ENCODE assay signal across 30 cellular contexts in the genomic region with DNA sequence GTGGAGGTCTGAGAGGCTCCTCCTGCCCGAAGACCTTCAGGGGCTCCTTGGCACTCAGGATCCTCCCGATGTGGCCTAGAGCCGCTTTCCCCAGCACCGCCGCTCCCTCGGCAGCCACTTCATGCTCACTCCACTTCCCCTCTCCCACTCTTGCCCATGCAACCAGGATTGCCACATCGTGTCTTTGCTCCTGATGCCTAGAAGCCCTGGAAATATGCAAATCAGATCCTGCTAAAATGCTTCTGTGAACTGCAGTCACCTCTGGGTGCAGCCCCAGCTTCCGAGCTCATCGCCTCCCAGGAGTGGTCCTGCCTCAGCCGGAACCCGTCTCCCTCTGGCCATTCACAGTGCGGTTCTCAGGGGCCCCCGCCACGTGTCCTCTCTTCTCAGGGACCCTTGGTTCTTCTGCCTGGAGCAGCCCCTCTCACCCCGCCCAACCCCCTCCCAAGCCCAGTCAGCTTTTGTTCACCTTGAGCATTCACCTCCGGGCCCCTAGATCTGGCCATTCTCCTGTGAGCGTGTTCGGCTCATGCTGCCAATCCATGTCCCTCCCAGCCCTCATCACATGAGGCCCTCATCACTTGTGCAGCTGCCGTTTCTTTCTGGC.
"Had no signal": no experiment of that assay in that cellular context is flagged by ENCODE, and none has a peak within 500 bp of the region (broad histone marks: within the 10 kb centered on the region; RNA-seq: fewer than 3 reads in every experiment).

No MANE protein-coding gene starts in this region.

- H3K4me1 Mint-ChIP-seq: activated CD4-positive, alpha-beta T cell treated with anti-CD3 and anti-CD28 coated beads, Interleukin-2, amount 10 ng/mL, durations not matched to agents 24 days and 14 days; activated naive CD8-positive, alpha-beta T cell treated with anti-CD3 and anti-CD28 coated beads for 36 hours; activated T-helper 17 cell treated with anti-CD3 and anti-CD28 coated beads, Interleukin-2, amount 50 U/mL, for 72 hours had no signal

- H3K27me3 Mint-ChIP-seq: activated CD4-positive, alpha-beta T cell treated with anti-CD3 and anti-CD28 coated beads, Interleukin-2, amount 10 ng/mL, durations not matched to agents 24 days and 14 days had no signal

- H3K27ac ChIP-seq: brain microvascular endothelial cell, VCaP had no signal

- H3K36me3 ChIP-seq: brain microvascular endothelial cell had no signal

- H3K4me3 ChIP-seq: K562 had no signal

- H3K36me3 Mint-ChIP-seq: activated naive CD8-positive, alpha-beta T cell treated with anti-CD3 and anti-CD28 coated beads for 36 hours had no signal

- H3K9me3 Mint-ChIP-seq: activated CD4-positive, alpha-beta T cell treated with anti-CD3 and anti-CD28 coated beads, Interleukin-2, amount 10 ng/mL, durations not matched to agents 24 days and 14 days; activated CD8-positive, alpha-beta T cell treated with anti-CD3 and anti-CD28 coated beads for 36 hours; activated T-cell treated with anti-CD3 and anti-CD28 coated beads, Interleukin-2, amount 50 U/mL, for 72 hours; activated T-helper 17 cell treated with anti-CD3 and anti-CD28 coated beads, Interleukin-2, amount 50 U/mL, for 72 hours had no signal

- H3K4me3 Mint-ChIP-seq: activated CD4-positive, alpha-beta T cell treated with anti-CD3 and anti-CD28 coated beads, Interleukin-2, amount 10 ng/mL, durations not matched to agents 24 days and 14 days; activated CD8-positive, alpha-beta T cell treated with anti-CD3 and anti-CD28 coated beads for 36 hours; activated naive CD8-positive, alpha-beta T cell treated with anti-CD3 and anti-CD28 coated beads for 36 hours; activated T-cell treated with anti-CD3 and anti-CD28 coated beads, Interleukin-2, amount 50 U/mL, for 72 hours; activated T-helper 17 cell treated with anti-CD3 and anti-CD28 coated beads, Interleukin-2, amount 50 U/mL, for 72 hours had no signal

- DNase-seq: activated CD4-positive, alpha-beta T cell treated with anti-CD3 and anti-CD28 coated beads, Interleukin-2, amount 10 ng/mL, durations not matched to agents 24 days and 14 days; activated CD4-positive, alpha-beta T cell treated with anti-CD3 and anti-CD28 coated beads, Interleukin-2, amount 50 U/mL, for 4 hours; activated CD4-positive, CD25-positive, alpha-beta regulatory T cell; activated CD8-positive, alpha-beta T cell treated with anti-CD3 and anti-CD28 coated beads for 36 hours; activated effector memory CD4-positive, alpha-beta T cell treated with anti-CD3 and anti-CD28 coated beads, Interleukin-2, amount 50 U/mL, for 16 hours; activated naive CD4-positive, alpha-beta T cell; activated naive CD4-positive, alpha-beta T cell treated with anti-CD3 and anti-CD28 coated beads, Interleukin-2, amount 50 U/mL, for 16 hours; activated naive CD8-positive, alpha-beta T cell treated with anti-CD3 and anti-CD28 coated beads for 36 hours; activated T-cell treated with anti-CD3 and anti-CD28 coated beads, Interleukin-2, amount 50 U/mL, for 1 hour; activated T-cell treated with anti-CD3 and anti-CD28 coated beads, Interleukin-2, amount 50 U/mL, for 72 hours; amniotic stem cell; aorta; brain microvascular endothelial cell; NCI-H1105; NCI-H1417 treated with DMSO at 0.1 percent for 48 hours; NCI-H187 treated with DMSO at 0.1 percent for 48 hours; NCI-H2081; NCI-H2171 treated with DMSO at 0.1 percent for 48 hours; NCI-H226; NCI-H446 treated with DMSO at 0.1 percent for 48 hours; NCI-H524; NCI-H748 treated with DMSO at 0.1 percent for 48 hours; Right ventricle myocardium superior; SW 1271; T-helper 1 cell; T-helper 2 cell; T-helper 9 cell had no signal

- H3K27ac Mint-ChIP-seq: activated CD4-positive, alpha-beta T cell treated with anti-CD3 and anti-CD28 coated beads, Interleukin-2, amount 10 ng/mL, durations not matched to agents 24 days and 14 days; activated CD8-positive, alpha-beta T cell treated with anti-CD3 and anti-CD28 coated beads for 36 hours; activated naive CD8-positive, alpha-beta T cell treated with anti-CD3 and anti-CD28 coated beads for 36 hours; activated T-cell treated with anti-CD3 and anti-CD28 coated beads, Interleukin-2, amount 50 U/mL, for 72 hours; activated T-helper 17 cell treated with anti-CD3 and anti-CD28 coated beads, Interleukin-2, amount 50 U/mL, for 72 hours had no signal

- H3K27me3 ChIP-seq: brain microvascular endothelial cell had no signal

- ATAC-seq: activated CD8-positive, alpha-beta T cell treated with anti-CD3 and anti-CD28 coated beads for 36 hours; activated T-cell treated with anti-CD3 and anti-CD28 coated beads, Interleukin-2, amount 50 U/mL, for 72 hours; activated T-helper 17 cell treated with anti-CD3 and anti-CD28 coated beads, Interleukin-2, amount 50 U/mL, for 72 hours; K562 had no signal
